In the genomic region with DNA sequence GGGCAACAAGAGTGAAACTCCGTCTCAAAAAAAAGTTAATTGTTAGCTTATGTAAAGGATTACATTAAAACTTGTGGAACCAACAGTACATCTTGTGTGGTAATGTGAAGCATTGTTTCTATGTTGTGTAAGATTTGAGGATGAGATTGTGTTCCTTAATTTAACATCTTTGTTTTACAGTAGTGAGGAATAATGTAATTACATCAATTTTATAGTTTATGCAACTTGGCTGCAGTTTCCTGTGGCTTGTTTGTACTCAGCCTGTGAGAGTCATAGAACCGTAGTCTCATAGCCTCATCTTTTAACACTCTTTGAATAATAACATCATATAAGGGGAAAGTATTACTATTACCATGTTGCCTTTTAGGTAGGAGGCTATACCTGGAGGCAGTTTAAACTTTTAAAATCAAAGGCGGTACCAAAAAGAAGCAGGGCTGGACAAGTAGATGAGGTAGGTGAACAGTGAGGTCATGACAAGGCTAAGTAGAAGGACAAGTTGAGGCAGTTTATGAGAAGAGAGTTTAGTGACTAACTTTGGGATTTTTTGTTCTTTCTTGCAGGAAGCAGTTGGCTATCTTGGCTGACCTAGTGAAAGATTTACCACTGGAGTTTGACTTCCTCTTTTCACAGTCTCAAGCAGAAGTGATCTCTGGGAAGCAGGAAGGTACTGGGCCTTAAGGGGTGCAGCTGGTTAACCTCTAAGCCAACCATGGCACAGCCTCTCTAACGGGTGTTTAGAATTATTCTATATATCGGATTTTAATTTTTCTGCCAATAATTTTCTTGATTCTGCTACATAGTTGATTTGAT, we compare ENCODE assay signal across 2 cellular contexts.
TF ChIP-seq lines count a peak whose summit lies in the region.

No MANE protein-coding gene starts in this region.

TF ChIP-seq in GM12878, 131 proteins besides CTCF, POLR2A, EP300 and RAD21 (continues in another document):
- TF ChIP-seq, protein P1, sequence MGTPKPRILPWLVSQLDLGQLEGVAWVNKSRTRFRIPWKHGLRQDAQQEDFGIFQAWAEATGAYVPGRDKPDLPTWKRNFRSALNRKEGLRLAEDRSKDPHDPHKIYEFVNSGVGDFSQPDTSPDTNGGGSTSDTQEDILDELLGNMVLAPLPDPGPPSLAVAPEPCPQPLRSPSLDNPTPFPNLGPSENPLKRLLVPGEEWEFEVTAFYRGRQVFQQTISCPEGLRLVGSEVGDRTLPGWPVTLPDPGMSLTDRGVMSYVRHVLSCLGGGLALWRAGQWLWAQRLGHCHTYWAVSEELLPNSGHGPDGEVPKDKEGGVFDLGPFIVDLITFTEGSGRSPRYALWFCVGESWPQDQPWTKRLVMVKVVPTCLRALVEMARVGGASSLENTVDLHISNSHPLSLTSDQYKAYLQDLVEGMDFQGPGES (IDR thresholded peaks at IDR 0.05), result no peak
- TF ChIP-seq MXI1 (IDR thresholded peaks at IDR 0.05; ENCODE audit: low read depth, low read length) (no peak), EED (IDR thresholded peaks at IDR 0.05; ENCODE audit: low read depth) (peak; percentile 47; the same call in 1 of the 2 replicates), SIX5 (IDR thresholded peaks at IDR 0.05; ENCODE audit: low read depth, low read length, severe bottlenecking) (no peak), MTA2 (IDR thresholded peaks at IDR 0.05; ENCODE audit: low read depth) (peak; percentile 21; the same call in 1 of the 2 replicates), ATF2 (IDR thresholded peaks at IDR 0.05; ENCODE audit: low read length) (no peak), CHD4 (IDR thresholded peaks at IDR 0.05) (no peak), TCF12 (IDR thresholded peaks at IDR 0.05; ENCODE audit: low read depth, low read length) (no peak), IKZF2 (IDR thresholded peaks at IDR 0.05) (peak; percentile 70 to 72; a peak in 3 of 4 replicates), PBX3 (IDR thresholded peaks at IDR 0.05; ENCODE audit: insufficient replicate concordance, low read depth, low read length) (no peak), SUPT20H (IDR thresholded peaks at IDR 0.05; ENCODE audit: borderline replicate concordance, control insufficient read depth, low read depth, low read length) (no peak), ZNF274 (IDR thresholded peaks at IDR 0.05; ENCODE audit: insufficient read depth, insufficient read length) (no peak), FOXK2 (IDR thresholded peaks at IDR 0.05) (no peak), ETV6 (conservative IDR thresholded peaks at IDR 0.05 in 1 of 2, IDR thresholded peaks at IDR 0.05 in 1 of 2; ENCODE audit: borderline replicate concordance in 1 of 2, low read depth in 1 of 2) (no peak), CREB1 (IDR thresholded peaks at IDR 0.05; ENCODE audit: low read depth) (0 out of 2 replicates have a peak, but pooled peaks have one; percentile 16), NR2C2 (IDR thresholded peaks at IDR 0.05; ENCODE audit: borderline replicate concordance, control insufficient read depth, insufficient read length, low read depth) (no peak), ZNF622 (IDR thresholded peaks at IDR 0.05) (no peak), ZNF24 (IDR thresholded peaks at IDR 0.05) (no peak)
- TF ChIP-seq, protein P2, sequence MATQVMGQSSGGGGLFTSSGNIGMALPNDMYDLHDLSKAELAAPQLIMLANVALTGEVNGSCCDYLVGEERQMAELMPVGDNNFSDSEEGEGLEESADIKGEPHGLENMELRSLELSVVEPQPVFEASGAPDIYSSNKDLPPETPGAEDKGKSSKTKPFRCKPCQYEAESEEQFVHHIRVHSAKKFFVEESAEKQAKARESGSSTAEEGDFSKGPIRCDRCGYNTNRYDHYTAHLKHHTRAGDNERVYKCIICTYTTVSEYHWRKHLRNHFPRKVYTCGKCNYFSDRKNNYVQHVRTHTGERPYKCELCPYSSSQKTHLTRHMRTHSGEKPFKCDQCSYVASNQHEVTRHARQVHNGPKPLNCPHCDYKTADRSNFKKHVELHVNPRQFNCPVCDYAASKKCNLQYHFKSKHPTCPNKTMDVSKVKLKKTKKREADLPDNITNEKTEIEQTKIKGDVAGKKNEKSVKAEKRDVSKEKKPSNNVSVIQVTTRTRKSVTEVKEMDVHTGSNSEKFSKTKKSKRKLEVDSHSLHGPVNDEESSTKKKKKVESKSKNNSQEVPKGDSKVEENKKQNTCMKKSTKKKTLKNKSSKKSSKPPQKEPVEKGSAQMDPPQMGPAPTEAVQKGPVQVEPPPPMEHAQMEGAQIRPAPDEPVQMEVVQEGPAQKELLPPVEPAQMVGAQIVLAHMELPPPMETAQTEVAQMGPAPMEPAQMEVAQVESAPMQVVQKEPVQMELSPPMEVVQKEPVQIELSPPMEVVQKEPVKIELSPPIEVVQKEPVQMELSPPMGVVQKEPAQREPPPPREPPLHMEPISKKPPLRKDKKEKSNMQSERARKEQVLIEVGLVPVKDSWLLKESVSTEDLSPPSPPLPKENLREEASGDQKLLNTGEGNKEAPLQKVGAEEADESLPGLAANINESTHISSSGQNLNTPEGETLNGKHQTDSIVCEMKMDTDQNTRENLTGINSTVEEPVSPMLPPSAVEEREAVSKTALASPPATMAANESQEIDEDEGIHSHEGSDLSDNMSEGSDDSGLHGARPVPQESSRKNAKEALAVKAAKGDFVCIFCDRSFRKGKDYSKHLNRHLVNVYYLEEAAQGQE (IDR thresholded peaks at IDR 0.05; ENCODE audit: low read depth, low read length), result no peak

TF ChIP-seq in SK-N-SH treated with all-trans-retinoic acid at 6 μM for 48 hours, 23 proteins besides CTCF, POLR2A, EP300 and RAD21:
- TF ChIP-seq OSR1 (CRISPR knock-in tag; IDR thresholded peaks at IDR 0.05) (no peak), ZNF565 (CRISPR knock-in tag; conservative IDR thresholded peaks at IDR 0.05; ENCODE audit: low read depth) (no peak), BACH2 (CRISPR knock-in tag; IDR thresholded peaks at IDR 0.05; ENCODE audit: borderline replicate concordance) (no peak), ZFP30 (CRISPR knock-in tag; IDR thresholded peaks at IDR 0.05) (no peak), ZNF8 (CRISPR knock-in tag; IDR thresholded peaks at IDR 0.05) (no peak), ZNF70 (CRISPR knock-in tag; IDR thresholded peaks at IDR 0.05) (no peak), TOX (CRISPR knock-in tag; IDR thresholded peaks at IDR 0.05; ENCODE audit: borderline replicate concordance) (no peak), ISL1 (CRISPR knock-in tag; IDR thresholded peaks at IDR 0.05) (no peak), CSRNP3 (CRISPR knock-in tag; IDR thresholded peaks at IDR 0.05) (no peak), ZC3H10 (CRISPR knock-in tag; IDR thresholded peaks at IDR 0.05) (no peak), CSDC2 (CRISPR knock-in tag; IDR thresholded peaks at IDR 0.05) (no peak), SNAI2 (CRISPR knock-in tag; IDR thresholded peaks at IDR 0.05) (no peak), ARNTL (CRISPR knock-in tag; IDR thresholded peaks at IDR 0.05; ENCODE audit: borderline replicate concordance, low read depth) (no peak), TCF4 (CRISPR knock-in tag; IDR thresholded peaks at IDR 0.05; ENCODE audit: borderline replicate concordance) (no peak)
- TF ChIP-seq, protein P3, sequence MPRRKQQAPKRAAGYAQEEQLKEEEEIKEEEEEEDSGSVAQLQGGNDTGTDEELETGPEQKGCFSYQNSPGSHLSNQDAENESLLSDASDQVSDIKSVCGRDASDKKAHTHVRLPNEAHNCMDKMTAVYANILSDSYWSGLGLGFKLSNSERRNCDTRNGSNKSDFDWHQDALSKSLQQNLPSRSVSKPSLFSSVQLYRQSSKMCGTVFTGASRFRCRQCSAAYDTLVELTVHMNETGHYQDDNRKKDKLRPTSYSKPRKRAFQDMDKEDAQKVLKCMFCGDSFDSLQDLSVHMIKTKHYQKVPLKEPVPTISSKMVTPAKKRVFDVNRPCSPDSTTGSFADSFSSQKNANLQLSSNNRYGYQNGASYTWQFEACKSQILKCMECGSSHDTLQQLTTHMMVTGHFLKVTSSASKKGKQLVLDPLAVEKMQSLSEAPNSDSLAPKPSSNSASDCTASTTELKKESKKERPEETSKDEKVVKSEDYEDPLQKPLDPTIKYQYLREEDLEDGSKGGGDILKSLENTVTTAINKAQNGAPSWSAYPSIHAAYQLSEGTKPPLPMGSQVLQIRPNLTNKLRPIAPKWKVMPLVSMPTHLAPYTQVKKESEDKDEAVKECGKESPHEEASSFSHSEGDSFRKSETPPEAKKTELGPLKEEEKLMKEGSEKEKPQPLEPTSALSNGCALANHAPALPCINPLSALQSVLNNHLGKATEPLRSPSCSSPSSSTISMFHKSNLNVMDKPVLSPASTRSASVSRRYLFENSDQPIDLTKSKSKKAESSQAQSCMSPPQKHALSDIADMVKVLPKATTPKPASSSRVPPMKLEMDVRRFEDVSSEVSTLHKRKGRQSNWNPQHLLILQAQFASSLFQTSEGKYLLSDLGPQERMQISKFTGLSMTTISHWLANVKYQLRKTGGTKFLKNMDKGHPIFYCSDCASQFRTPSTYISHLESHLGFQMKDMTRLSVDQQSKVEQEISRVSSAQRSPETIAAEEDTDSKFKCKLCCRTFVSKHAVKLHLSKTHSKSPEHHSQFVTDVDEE (CRISPR knock-in tag; IDR thresholded peaks at IDR 0.05), result no peak
- TF ChIP-seq, protein P4, sequence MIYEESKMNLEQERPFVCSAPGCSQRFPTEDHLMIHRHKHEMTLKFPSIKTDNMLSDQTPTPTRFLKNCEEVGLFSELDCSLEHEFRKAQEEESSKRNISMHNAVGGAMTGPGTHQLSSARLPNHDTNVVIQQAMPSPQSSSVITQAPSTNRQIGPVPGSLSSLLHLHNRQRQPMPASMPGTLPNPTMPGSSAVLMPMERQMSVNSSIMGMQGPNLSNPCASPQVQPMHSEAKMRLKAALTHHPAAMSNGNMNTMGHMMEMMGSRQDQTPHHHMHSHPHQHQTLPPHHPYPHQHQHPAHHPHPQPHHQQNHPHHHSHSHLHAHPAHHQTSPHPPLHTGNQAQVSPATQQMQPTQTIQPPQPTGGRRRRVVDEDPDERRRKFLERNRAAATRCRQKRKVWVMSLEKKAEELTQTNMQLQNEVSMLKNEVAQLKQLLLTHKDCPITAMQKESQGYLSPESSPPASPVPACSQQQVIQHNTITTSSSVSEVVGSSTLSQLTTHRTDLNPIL (CRISPR knock-in tag; IDR thresholded peaks at IDR 0.05; ENCODE audit: low read depth), result no peak
- TF ChIP-seq, protein P5, sequence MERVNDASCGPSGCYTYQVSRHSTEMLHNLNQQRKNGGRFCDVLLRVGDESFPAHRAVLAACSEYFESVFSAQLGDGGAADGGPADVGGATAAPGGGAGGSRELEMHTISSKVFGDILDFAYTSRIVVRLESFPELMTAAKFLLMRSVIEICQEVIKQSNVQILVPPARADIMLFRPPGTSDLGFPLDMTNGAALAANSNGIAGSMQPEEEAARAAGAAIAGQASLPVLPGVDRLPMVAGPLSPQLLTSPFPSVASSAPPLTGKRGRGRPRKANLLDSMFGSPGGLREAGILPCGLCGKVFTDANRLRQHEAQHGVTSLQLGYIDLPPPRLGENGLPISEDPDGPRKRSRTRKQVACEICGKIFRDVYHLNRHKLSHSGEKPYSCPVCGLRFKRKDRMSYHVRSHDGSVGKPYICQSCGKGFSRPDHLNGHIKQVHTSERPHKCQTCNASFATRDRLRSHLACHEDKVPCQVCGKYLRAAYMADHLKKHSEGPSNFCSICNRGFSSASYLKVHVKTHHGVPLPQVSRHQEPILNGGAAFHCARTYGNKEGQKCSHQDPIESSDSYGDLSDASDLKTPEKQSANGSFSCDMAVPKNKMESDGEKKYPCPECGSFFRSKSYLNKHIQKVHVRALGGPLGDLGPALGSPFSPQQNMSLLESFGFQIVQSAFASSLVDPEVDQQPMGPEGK (CRISPR knock-in tag; IDR thresholded peaks at IDR 0.05; ENCODE audit: borderline replicate concordance), result no peak
- TF ChIP-seq, protein P6, sequence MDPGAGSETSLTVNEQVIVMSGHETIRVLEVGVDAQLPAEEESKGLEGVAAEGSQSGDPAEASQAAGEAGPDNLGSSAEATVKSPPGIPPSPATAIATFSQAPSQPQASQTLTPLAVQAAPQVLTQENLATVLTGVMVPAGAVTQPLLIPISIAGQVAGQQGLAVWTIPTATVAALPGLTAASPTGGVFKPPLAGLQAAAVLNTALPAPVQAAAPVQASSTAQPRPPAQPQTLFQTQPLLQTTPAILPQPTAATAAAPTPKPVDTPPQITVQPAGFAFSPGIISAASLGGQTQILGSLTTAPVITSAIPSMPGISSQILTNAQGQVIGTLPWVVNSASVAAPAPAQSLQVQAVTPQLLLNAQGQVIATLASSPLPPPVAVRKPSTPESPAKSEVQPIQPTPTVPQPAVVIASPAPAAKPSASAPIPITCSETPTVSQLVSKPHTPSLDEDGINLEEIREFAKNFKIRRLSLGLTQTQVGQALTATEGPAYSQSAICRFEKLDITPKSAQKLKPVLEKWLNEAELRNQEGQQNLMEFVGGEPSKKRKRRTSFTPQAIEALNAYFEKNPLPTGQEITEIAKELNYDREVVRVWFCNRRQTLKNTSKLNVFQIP (CRISPR knock-in tag; IDR thresholded peaks at IDR 0.05; ENCODE audit: borderline replicate concordance, low read depth), result no peak
